Comparison of ENCODE assay signal across 2 cellular contexts in genomic region chr3:173353137-173353536, GRCh38. TPM values are rescaled to one million over a fixed set of nuclear protein-coding genes. Genes with fewer than 3 reads are reported as not detected.
"Had no signal": no experiment of that assay in that cellular context is flagged by ENCODE, and none has a peak within 500 bp of the region (broad histone marks: within the 10 kb centered on the region; RNA-seq: fewer than 3 reads in every experiment).

No MANE protein-coding gene starts in this region.

RNA-seq across cellular contexts. Expression of gene NLGN1, which starts 44.4 kb away (rescaled TPM):
- total RNA-seq: natural killer cell treated with Interleukin-12 subunit alpha and Interleukin-12 subunit beta and Interleukin-15 and Interleukin-18, amount 100 ng/mL, for 72 hours had no signal
- polyA plus RNA-seq: smooth muscle cell had no signal
